Comparison of ENCODE assay signal across 1 cellular context in genomic region chr9:109319072-109319630, GRCh38.
TF ChIP-seq lines count a peak whose summit lies in the region.

No MANE protein-coding gene starts in this region.

TF ChIP-seq in neural cell, 6 proteins besides CTCF, POLR2A, EP300 and RAD21 (continued from another document):
- no peak for TF ChIP-seq REST (IDR thresholded peaks at IDR 0.05; ENCODE audit: borderline replicate concordance)
